In the genomic region with DNA sequence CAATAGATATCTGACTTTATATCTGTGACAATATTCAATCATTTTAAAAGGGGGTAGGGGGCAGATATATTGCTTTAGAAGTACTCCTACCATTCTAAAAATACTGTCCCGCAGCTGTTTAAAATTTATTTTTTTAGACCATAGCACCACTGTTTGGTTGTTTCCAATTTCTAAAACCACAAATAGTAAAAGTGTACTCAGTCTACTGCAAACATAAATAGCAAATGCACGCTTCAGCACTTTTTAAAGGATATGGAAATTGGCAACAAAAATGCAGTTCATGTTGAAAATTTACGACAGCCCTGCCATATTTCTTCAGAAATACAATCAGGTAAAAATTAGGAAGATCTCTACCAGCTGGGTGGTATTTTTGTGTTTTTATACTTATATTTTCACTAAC, we compare ENCODE assay signal across 1 cellular context.
TF ChIP-seq lines count a peak whose summit lies in the region.

No MANE protein-coding gene starts in this region.

TF ChIP-seq in WTC11, 78 proteins besides CTCF, POLR2A, EP300 and RAD21 (continued from another document):
- TF ChIP-seq, protein P1, sequence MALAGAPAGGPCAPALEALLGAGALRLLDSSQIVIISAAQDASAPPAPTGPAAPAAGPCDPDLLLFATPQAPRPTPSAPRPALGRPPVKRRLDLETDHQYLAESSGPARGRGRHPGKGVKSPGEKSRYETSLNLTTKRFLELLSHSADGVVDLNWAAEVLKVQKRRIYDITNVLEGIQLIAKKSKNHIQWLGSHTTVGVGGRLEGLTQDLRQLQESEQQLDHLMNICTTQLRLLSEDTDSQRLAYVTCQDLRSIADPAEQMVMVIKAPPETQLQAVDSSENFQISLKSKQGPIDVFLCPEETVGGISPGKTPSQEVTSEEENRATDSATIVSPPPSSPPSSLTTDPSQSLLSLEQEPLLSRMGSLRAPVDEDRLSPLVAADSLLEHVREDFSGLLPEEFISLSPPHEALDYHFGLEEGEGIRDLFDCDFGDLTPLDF (CRISPR knock-in tag; IDR thresholded peaks at IDR 0.05) = no peak
- TF ChIP-seq ESRRA (CRISPR knock-in tag; IDR thresholded peaks at IDR 0.05; ENCODE audit: borderline replicate concordance) (no peak), NFE2L1 (CRISPR knock-in tag; IDR thresholded peaks at IDR 0.05) (no peak), TCF7 (CRISPR knock-in tag; IDR thresholded peaks at IDR 0.05; ENCODE audit: low read depth) (no peak), OVOL2 (CRISPR knock-in tag; IDR thresholded peaks at IDR 0.05; ENCODE audit: borderline replicate concordance) (no peak), ELF4 (CRISPR knock-in tag; IDR thresholded peaks at IDR 0.05; ENCODE audit: low read depth) (no peak), NR3C1 (CRISPR knock-in tag; conservative IDR thresholded peaks at IDR 0.05; ENCODE audit: low read depth) (no peak), MXD4 (CRISPR knock-in tag; IDR thresholded peaks at IDR 0.05; ENCODE audit: borderline replicate concordance) (no peak), HMGA2 (CRISPR knock-in tag; IDR thresholded peaks at IDR 0.05) (no peak)
- TF ChIP-seq, protein P2, sequence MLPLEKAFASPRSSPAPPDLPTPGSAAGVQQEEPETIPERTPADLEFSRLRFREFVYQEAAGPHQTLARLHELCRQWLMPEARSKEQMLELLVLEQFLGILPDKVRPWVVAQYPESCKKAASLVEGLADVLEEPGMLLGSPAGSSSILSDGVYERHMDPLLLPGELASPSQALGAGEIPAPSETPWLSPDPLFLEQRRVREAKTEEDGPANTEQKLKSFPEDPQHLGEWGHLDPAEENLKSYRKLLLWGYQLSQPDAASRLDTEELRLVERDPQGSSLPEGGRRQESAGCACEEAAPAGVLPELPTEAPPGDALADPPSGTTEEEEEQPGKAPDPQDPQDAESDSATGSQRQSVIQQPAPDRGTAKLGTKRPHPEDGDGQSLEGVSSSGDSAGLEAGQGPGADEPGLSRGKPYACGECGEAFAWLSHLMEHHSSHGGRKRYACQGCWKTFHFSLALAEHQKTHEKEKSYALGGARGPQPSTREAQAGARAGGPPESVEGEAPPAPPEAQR (CRISPR knock-in tag; IDR thresholded peaks at IDR 0.05) = no peak
- TF ChIP-seq, protein P3, sequence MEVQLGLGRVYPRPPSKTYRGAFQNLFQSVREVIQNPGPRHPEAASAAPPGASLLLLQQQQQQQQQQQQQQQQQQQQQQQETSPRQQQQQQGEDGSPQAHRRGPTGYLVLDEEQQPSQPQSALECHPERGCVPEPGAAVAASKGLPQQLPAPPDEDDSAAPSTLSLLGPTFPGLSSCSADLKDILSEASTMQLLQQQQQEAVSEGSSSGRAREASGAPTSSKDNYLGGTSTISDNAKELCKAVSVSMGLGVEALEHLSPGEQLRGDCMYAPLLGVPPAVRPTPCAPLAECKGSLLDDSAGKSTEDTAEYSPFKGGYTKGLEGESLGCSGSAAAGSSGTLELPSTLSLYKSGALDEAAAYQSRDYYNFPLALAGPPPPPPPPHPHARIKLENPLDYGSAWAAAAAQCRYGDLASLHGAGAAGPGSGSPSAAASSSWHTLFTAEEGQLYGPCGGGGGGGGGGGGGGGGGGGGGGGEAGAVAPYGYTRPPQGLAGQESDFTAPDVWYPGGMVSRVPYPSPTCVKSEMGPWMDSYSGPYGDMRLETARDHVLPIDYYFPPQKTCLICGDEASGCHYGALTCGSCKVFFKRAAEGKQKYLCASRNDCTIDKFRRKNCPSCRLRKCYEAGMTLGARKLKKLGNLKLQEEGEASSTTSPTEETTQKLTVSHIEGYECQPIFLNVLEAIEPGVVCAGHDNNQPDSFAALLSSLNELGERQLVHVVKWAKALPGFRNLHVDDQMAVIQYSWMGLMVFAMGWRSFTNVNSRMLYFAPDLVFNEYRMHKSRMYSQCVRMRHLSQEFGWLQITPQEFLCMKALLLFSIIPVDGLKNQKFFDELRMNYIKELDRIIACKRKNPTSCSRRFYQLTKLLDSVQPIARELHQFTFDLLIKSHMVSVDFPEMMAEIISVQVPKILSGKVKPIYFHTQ (CRISPR knock-in tag; IDR thresholded peaks at IDR 0.05) = no peak
- TF ChIP-seq, protein P4, sequence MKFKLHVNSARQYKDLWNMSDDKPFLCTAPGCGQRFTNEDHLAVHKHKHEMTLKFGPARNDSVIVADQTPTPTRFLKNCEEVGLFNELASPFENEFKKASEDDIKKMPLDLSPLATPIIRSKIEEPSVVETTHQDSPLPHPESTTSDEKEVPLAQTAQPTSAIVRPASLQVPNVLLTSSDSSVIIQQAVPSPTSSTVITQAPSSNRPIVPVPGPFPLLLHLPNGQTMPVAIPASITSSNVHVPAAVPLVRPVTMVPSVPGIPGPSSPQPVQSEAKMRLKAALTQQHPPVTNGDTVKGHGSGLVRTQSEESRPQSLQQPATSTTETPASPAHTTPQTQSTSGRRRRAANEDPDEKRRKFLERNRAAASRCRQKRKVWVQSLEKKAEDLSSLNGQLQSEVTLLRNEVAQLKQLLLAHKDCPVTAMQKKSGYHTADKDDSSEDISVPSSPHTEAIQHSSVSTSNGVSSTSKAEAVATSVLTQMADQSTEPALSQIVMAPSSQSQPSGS (CRISPR knock-in tag; IDR thresholded peaks at IDR 0.05; ENCODE audit: borderline replicate concordance, low read depth) = no peak
- TF ChIP-seq, protein P5, sequence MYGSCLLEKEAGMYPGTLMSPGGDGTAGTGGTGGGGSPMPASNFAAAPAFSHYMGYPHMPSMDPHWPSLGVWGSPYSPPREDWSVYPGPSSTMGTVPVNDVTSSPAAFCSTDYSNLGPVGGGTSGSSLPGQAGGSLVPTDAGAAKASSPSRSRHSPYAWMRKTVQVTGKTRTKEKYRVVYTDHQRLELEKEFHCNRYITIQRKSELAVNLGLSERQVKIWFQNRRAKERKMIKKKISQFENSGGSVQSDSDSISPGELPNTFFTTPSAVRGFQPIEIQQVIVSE (CRISPR knock-in tag; IDR thresholded peaks at IDR 0.05; ENCODE audit: borderline replicate concordance) = no peak
- TF ChIP-seq, protein P6, sequence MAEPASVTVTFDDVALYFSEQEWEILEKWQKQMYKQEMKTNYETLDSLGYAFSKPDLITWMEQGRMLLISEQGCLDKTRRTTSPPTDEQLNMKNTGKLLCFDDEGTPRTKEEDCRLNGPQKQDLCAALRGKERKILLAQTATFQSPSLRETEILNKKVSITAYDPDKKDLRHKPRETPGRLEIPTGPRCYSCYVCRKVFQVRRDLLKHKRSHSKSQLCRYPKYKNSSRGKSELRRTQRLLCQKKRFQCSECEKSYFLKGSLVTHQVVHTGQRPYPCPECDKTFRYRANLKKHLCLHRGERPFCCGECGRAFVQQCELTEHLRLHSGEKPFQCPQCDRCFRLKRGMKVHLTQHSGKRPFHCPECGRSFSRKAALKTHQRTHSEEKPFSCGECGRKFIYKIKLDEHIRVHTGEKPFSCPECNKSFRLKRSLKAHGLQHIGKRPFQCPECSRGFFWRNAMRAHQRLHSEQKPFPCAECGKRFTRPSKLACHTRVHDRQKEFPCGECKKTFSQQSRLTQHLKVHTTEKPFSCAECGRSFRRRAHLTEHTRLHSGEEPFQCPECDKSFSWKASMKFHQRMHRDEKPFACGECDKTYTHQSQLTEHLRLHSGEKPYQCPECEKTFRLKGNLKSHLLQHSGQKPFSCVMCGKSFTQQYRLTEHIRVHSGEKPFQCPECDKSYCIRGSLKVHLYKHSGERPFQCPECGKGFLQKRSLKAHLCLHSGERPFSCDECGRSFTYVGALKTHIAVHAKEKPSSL (CRISPR knock-in tag; conservative IDR thresholded peaks at IDR 0.05) = no peak
- TF ChIP-seq, protein P7, sequence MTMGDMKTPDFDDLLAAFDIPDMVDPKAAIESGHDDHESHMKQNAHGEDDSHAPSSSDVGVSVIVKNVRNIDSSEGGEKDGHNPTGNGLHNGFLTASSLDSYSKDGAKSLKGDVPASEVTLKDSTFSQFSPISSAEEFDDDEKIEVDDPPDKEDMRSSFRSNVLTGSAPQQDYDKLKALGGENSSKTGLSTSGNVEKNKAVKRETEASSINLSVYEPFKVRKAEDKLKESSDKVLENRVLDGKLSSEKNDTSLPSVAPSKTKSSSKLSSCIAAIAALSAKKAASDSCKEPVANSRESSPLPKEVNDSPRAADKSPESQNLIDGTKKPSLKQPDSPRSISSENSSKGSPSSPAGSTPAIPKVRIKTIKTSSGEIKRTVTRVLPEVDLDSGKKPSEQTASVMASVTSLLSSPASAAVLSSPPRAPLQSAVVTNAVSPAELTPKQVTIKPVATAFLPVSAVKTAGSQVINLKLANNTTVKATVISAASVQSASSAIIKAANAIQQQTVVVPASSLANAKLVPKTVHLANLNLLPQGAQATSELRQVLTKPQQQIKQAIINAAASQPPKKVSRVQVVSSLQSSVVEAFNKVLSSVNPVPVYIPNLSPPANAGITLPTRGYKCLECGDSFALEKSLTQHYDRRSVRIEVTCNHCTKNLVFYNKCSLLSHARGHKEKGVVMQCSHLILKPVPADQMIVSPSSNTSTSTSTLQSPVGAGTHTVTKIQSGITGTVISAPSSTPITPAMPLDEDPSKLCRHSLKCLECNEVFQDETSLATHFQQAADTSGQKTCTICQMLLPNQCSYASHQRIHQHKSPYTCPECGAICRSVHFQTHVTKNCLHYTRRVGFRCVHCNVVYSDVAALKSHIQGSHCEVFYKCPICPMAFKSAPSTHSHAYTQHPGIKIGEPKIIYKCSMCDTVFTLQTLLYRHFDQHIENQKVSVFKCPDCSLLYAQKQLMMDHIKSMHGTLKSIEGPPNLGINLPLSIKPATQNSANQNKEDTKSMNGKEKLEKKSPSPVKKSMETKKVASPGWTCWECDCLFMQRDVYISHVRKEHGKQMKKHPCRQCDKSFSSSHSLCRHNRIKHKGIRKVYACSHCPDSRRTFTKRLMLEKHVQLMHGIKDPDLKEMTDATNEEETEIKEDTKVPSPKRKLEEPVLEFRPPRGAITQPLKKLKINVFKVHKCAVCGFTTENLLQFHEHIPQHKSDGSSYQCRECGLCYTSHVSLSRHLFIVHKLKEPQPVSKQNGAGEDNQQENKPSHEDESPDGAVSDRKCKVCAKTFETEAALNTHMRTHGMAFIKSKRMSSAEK (CRISPR knock-in tag; IDR thresholded peaks at IDR 0.05; ENCODE audit: borderline replicate concordance) = no peak
- TF ChIP-seq, protein P8, sequence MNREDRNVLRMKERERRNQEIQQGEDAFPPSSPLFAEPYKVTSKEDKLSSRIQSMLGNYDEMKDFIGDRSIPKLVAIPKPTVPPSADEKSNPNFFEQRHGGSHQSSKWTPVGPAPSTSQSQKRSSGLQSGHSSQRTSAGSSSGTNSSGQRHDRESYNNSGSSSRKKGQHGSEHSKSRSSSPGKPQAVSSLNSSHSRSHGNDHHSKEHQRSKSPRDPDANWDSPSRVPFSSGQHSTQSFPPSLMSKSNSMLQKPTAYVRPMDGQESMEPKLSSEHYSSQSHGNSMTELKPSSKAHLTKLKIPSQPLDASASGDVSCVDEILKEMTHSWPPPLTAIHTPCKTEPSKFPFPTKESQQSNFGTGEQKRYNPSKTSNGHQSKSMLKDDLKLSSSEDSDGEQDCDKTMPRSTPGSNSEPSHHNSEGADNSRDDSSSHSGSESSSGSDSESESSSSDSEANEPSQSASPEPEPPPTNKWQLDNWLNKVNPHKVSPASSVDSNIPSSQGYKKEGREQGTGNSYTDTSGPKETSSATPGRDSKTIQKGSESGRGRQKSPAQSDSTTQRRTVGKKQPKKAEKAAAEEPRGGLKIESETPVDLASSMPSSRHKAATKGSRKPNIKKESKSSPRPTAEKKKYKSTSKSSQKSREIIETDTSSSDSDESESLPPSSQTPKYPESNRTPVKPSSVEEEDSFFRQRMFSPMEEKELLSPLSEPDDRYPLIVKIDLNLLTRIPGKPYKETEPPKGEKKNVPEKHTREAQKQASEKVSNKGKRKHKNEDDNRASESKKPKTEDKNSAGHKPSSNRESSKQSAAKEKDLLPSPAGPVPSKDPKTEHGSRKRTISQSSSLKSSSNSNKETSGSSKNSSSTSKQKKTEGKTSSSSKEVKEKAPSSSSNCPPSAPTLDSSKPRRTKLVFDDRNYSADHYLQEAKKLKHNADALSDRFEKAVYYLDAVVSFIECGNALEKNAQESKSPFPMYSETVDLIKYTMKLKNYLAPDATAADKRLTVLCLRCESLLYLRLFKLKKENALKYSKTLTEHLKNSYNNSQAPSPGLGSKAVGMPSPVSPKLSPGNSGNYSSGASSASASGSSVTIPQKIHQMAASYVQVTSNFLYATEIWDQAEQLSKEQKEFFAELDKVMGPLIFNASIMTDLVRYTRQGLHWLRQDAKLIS (CRISPR knock-in tag; IDR thresholded peaks at IDR 0.05; ENCODE audit: borderline replicate concordance) = no peak
